10 cellular contexts compared by ENCODE assay signal in genomic region chr10:34539533-34540315, GRCh38.
DNase-seq lines count a peak whose midpoint lies in the region; ATAC-seq and TF ChIP-seq lines count a peak whose summit lies in the region.
"Had no signal": no experiment of that assay in that cellular context is flagged by ENCODE, and none has a peak within 500 bp of the region (broad histone marks: within the 10 kb centered on the region; RNA-seq: fewer than 3 reads in every experiment).

No MANE protein-coding gene starts in this region.

- H3K4me3 ChIP-seq in fibroblast of mammary gland (ENCODE audit: control insufficient read depth, low read depth, low read length), result peak overlapping the region; percentile 36
- H3K4me3 ChIP-seq in skeletal muscle cell (ENCODE audit: low read depth, low read length), result peak overlapping the region; percentile 5

- ATAC-seq in GM18873 (IDR thresholded peaks at IDR 0.05; ENCODE audit: low FRiP score, unreplicated experiment) (peak; percentile 41), HG03442 (IDR thresholded peaks at IDR 0.05; ENCODE audit: unreplicated experiment) (peak; percentile 66)

- TF ChIP-seq CTCF in fibroblast of mammary gland (conservative IDR thresholded peaks at IDR 0.05; ENCODE audit: control insufficient read depth, insufficient read depth, low read depth, low read length), result no peak

- DNase-seq in fibroblast of mammary gland (ENCODE audit: low read depth) (peak; percentile 65), skeletal muscle cell (ENCODE audit: low read depth) (no peak), Ammon's horn (ENCODE audit: low spot score) (no peak), NCI-H446 treated with DMSO at 0.1 percent for 48 hours (lab: John Stamatoyannopoulos, UW) (no peak), amygdala (lab: John Stamatoyannopoulos, UW) (no peak), amniotic stem cell (lab: John Stamatoyannopoulos, UW) (no peak)
- DNase-seq: activated naive CD8-positive, alpha-beta T cell treated with anti-CD3 and anti-CD28 coated beads, Interleukin-2, amount 10 ng/mL, durations not matched to agents 7 days and 5 days; islet precursor cell had no signal
